8 cellular contexts compared by ENCODE assay signal in the genomic region with DNA sequence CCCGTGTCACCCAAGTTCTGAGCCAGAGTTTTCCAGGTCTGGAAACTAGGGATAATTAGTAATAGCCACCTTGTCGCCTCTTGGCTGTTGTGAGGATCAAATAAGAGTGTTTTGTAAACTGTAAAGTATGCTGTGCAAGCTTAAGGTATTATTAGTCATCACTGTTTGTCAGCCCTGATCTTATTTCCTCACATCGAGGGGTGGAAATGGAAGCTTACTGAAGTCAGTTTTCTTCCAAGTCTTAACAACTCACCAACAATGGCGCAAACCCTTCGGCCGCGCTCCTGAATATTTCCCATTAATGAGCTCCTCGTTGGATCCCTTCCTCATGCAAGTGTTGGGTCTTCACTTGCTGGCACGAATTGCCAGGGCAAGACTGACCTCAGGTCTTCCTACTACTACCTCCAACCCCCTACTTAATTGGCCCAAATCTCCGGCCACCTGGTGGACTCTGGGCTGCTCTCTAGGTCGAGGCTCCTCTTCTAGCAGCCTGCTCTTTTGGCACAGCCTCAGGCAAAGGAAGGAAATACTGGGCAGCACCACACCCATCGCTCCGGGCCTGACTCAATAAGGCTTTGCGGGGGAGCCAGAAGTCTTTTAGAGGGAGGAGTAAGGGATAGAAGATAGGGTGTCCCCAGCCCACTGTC. TPM values are rescaled to one million over a fixed set of nuclear protein-coding genes. Genes with fewer than 3 reads are reported as not detected.
A peak's percentile ranks its signal among the peaks of the same experiment; 100 is the strongest.
DNase-seq lines count a peak whose midpoint lies in the region; ATAC-seq and TF ChIP-seq lines count a peak whose summit lies in the region.

No MANE protein-coding gene starts in this region.

- peak overlapping the region; percentile 97 for H3K27ac Mint-ChIP-seq in central memory CD8-positive, alpha-beta T cell (ENCODE audit: low read depth)

- H3K4me3 Mint-ChIP-seq in central memory CD8-positive, alpha-beta T cell = peak overlapping the region; percentile 98

- H3K4me3 ChIP-seq in GM06990 (replicated peaks; ENCODE audit: low read depth, low read length) = peak overlapping the region; percentile 40

- DNase-seq in GM06990 (ENCODE audit: extremely low read depth, insufficient read length) = no peak
- peak; percentile 74 for DNase-seq in NCI-H69 (lab: John Stamatoyannopoulos, UW)
- no peak for DNase-seq in central memory CD8-positive, alpha-beta T cell (ENCODE audit: low spot score in 2 of 2)
- peak; percentile 38 for DNase-seq in myocyte (ENCODE audit: low read depth)
- no peak for DNase-seq in NCI-H2081 treated with DMSO at 0.1 percent for 48 hours (lab: John Stamatoyannopoulos, UW)
- no peak for DNase-seq in activated gamma-delta T cell treated with Interleukin-2 at 50 U/mL for 16 hours

- peaks cover 54% of the 10 kb centered on the region for H3K4me1 Mint-ChIP-seq in central memory CD8-positive, alpha-beta T cell

- no peaks in the 10 kb centered on the region for H3K27me3 ChIP-seq in GM06990 (replicated peaks; ENCODE audit: control insufficient read depth, insufficient read depth, low read length)

- no peaks in the 10 kb centered on the region for H3K9me3 Mint-ChIP-seq in central memory CD8-positive, alpha-beta T cell

- TF ChIP-seq CTCF in GM06990 (IDR thresholded peaks at IDR 0.05; ENCODE audit: insufficient read depth, low read length, poor library complexity, severe bottlenecking) = no peak

- peak; percentile 3 for ATAC-seq in central memory CD8-positive, alpha-beta T cell (replicated peaks; ENCODE audit: extremely low read depth, poor library complexity, severe bottlenecking)
- ATAC-seq in GM19452 (IDR thresholded peaks at IDR 0.05; ENCODE audit: unreplicated experiment) (no peak), GM18873 (IDR thresholded peaks at IDR 0.05; ENCODE audit: low FRiP score, unreplicated experiment) (no peak)

- H3K27me3 Mint-ChIP-seq in central memory CD8-positive, alpha-beta T cell = no peaks in the 10 kb centered on the region

- H3K36me3 Mint-ChIP-seq in central memory CD8-positive, alpha-beta T cell (ENCODE audit: insufficient read depth) = peaks cover 52% of the 10 kb centered on the region

- peaks cover 26% of the 10 kb centered on the region for H3K36me3 ChIP-seq in GM06990 (ENCODE audit: control insufficient read depth, insufficient read depth, low read length)

RNA-seq across cellular contexts. Expression of a gene that starts 0.9 kb away (rescaled TPM):
- total RNA-seq in myocyte = 88.3 and 96.5 TPM in 2 replicates
- 86.4 TPM for polyA plus RNA-seq in myocyte (2012)

RNA-seq across cellular contexts. Expression of a gene that starts 30.7 kb away (rescaled TPM):
- total RNA-seq in myocyte = 35.7 and 47.1 TPM in 2 replicates
- 32.7 TPM for polyA plus RNA-seq in myocyte (2012)

RNA-seq across cellular contexts. Expression of a gene that starts 55.3 kb away (rescaled TPM):
- total RNA-seq in myocyte = 21.0 and 27.9 TPM in 2 replicates
- 5.4 TPM for polyA plus RNA-seq in myocyte (2012)

Comparison
In these comparisons a context has a peak if more than half of its experiments do, and no peak if none do; other contexts are left out.
1. DNase-seq: peak in NCI-H69 (single experiment) and myocyte (single experiment); none in GM06990 (single experiment), central memory CD8-positive, alpha-beta T cell (0 of 2), NCI-H2081 treated with DMSO at 0.1 percent for 48 hours (single experiment) and activated gamma-delta T cell treated with Interleukin-2 at 50 U/mL for 16 hours (single experiment).